ENCODE assay signal across 9 cellular contexts in genomic region chr4:165343353-165344191, GRCh38. TPM values are rescaled to one million over a fixed set of nuclear protein-coding genes. Genes with fewer than 3 reads are reported as not detected.
DNase-seq lines count a peak whose midpoint lies in the region; ATAC-seq, FAIRE-seq and TF ChIP-seq lines count a peak whose summit lies in the region.
"Had no signal": no experiment of that assay in that cellular context is flagged by ENCODE, and none has a peak within 500 bp of the region (broad histone marks: within the 10 kb centered on the region; RNA-seq: fewer than 3 reads in every experiment).

No MANE protein-coding gene starts in this region.

- no peak for TF ChIP-seq POLR2A in A549 (IDR thresholded peaks at IDR 0.05; ENCODE audit: low read length)
- TF ChIP-seq POLR2A in spleen (IDR thresholded peaks at IDR 0.05), result no peak

- H3K9me3 ChIP-seq in A549 (no peaks in the 10 kb centered on the region), spleen (no peaks in the 10 kb centered on the region)

- TF ChIP-seq EP300 in A549 (IDR thresholded peaks at IDR 0.05), result no peak

- DNase-seq in A549 (ENCODE audit: low read depth in 1 of 2, low spot score in 1 of 2), result peak in 1 of 2 experiments; percentile 24
- peak; percentile 55 for DNase-seq in OCI-M1 (lab: John Stamatoyannopoulos, UW)
- DNase-seq in glomerular visceral epithelial cell (ENCODE audit: extremely low spot score), result peak; percentile 42
- DNase-seq in GDM1 (lab: John Stamatoyannopoulos, UW), result no peak
- DNase-seq in DMS114 treated with DMSO at 0.1 percent for 48 hours (lab: John Stamatoyannopoulos, UW; ENCODE audit: unreplicated experiment), result no peak
- no peak for DNase-seq in spleen

- H3K27ac ChIP-seq in A549 (no peak overlapping the region), spleen (no peak overlapping the region)

- peak; percentile 39 for TF ChIP-seq CTCF in A549 (IDR thresholded peaks at IDR 0.05)
- peak in 1 of 11 experiments; percentile 10 for TF ChIP-seq CTCF in spleen (IDR thresholded peaks at IDR 0.05 in 8 of 11, conservative IDR thresholded peaks at IDR 0.05 in 3 of 11)

- H3K4me1 ChIP-seq in A549 (no peaks in the 10 kb centered on the region), spleen (no peaks in the 10 kb centered on the region)

- 0 out of 6 replicates have a peak, but pooled peaks of 1 of the 2 experiments have one; percentile 38 for ATAC-seq in A549
- ATAC-seq in HG02763 (IDR thresholded peaks at IDR 0.05; ENCODE audit: unreplicated experiment), result no peak

- H3K27me3 ChIP-seq in spleen (replicated peaks in 1 of 7), result no peaks in the 10 kb centered on the region

- H3K4me3 ChIP-seq in A549 (no peak overlapping the region), spleen (no peak overlapping the region)
- H3K4me3 ChIP-seq: lung had no signal

- CTCF ChIA-PET in A549 (lab: Yijun Ruan, JAX), result interaction anchor here (0.8 to 10.6 kb wide), 8 partner anchors 9 to 231 kb away, joined by 3 to 84 read pairs (median 4); partner anchors contain the start of gene TMEM192

- 79% methylated on average over 13 of the region's 13 CpGs for WGBS in A549 (ENCODE audit: missing lambda C conversion rate)
- WGBS in spleen, 5 donors, result 81 to 86% (median 83%) methylated on average over 13 of the region's 13 CpGs

- H3K36me3 ChIP-seq in spleen, result peaks cover 0 to 57% (median 27%) of the 10 kb centered on the region in 6 donors

- no peak overlapping the region for H3K4me2 ChIP-seq in A549

- POLR2A ChIA-PET in A549 (lab: Yijun Ruan, JAX), result no interaction called here

- FAIRE-seq in A549 (lab: Jason Lieb, UNC) (no peak), G401.6 (lab: Jason Lieb, UNC) (peak; percentile 13)

- peak; percentile 53 to 55; a peak in 4 of 5 replicates for TF ChIP-seq RAD21 in A549 (conservative IDR thresholded peaks at IDR 0.05 in 1 of 2, IDR thresholded peaks at IDR 0.05 in 1 of 2)

- intact Hi-C loops in spleen (cut with DNase I; ENCODE audit: low total_unique reads), result loop anchor here (10.0 kb wide), 1 partner anchor 209 kb away; no protein-coding TSS in a partner anchor

TF ChIP-seq in A549, 52 proteins besides CTCF, POLR2A, EP300 and RAD21:
- peak; percentile 53 for TF ChIP-seq SMC3 (IDR thresholded peaks at IDR 0.05)
- TF ChIP-seq USF2 (IDR thresholded peaks at IDR 0.05), result no peak

RNA-seq across cellular contexts. Expression of gene MSMO1, which starts 16.1 kb away (rescaled TPM):
- 26.4 and 32.3 TPM in 2 replicates for polyA plus RNA-seq in A549 (2011; rRNA removed)
- 7.7 and 9.5 TPM in 2 replicates for polyA plus RNA-seq in A549 (2012; cell fraction: cytosol; rRNA removed)
- polyA plus RNA-seq in A549 (2012; cell fraction: nucleus; rRNA removed), result 4.5 and 9.0 TPM in 2 replicates
- 21.3 to 37.2 TPM (median 32.3 TPM) in 3 replicates for polyA plus RNA-seq in A549 (2017; fragmentation: RNase III; extraction: RNeasy Plus Mini Kit Qiagen cat#74134 plus additional on column Dnase treatment)
- 6.8 and 7.4 TPM in 2 replicates for polyA minus RNA-seq in A549 (2011; rRNA and poly(A)+ RNA removed)
- 10 to 100 TPM; 14.1 to 27.4 (median 18.7) TPM for total RNA-seq in spleen
- polyA plus RNA-seq in spleen, result 10 to 100 TPM; 11.0 to 20.6 (median 16.5) TPM

RNA-seq across cellular contexts. Expression of gene CPE, which starts 35.2 kb away (rescaled TPM):
- polyA plus RNA-seq in A549 (2011; rRNA removed) (1.2 and 1.6 TPM in 2 replicates), A549 (2017; fragmentation: RNase III; extraction: RNeasy Plus Mini Kit Qiagen cat#74134 plus additional on column Dnase treatment) (1.9 to 2.4 TPM (median 1.9 TPM) in 3 replicates), spleen (1 to 10 TPM; 3.2 to 9.7 (median 5.3) TPM)
- 0.22 and 0.26 TPM in 2 replicates for polyA plus RNA-seq in A549 (2012; cell fraction: cytosol; rRNA removed)
- polyA plus RNA-seq in A549 (2012; cell fraction: nucleus; rRNA removed), result 0.16 and 0.19 TPM in 2 replicates
- 0.17 and 0.19 TPM in 2 replicates for polyA minus RNA-seq in A549 (2011; rRNA and poly(A)+ RNA removed)
- 1 to 10 TPM; 1.5 to 9.8 (median 7.2) TPM for total RNA-seq in spleen

Comparison
In these comparisons a context has a peak if more than half of its experiments do, and no peak if none do; other contexts are left out.
1. DNase-seq: peak in OCI-M1 (single experiment) and glomerular visceral epithelial cell (single experiment); none in GDM1 (single experiment), DMS114 treated with DMSO at 0.1 percent for 48 hours (single experiment) and spleen (single experiment).